In genomic region chr16:49602201-49603041, GRCh38 we compare ENCODE assay signal across 14 cellular contexts.
DNase-seq lines count a peak whose midpoint lies in the region; TF ChIP-seq lines count a peak whose summit lies in the region.
"Had no signal": no experiment of that assay in that cellular context is flagged by ENCODE, and none has a peak within 500 bp of the region (broad histone marks: within the 10 kb centered on the region; RNA-seq: fewer than 3 reads in every experiment).

No MANE protein-coding gene starts in this region.

- no peak overlapping the region for H3K56ac ChIP-seq in mesendoderm (ENCODE audit: low read length)

- no peaks in the 10 kb centered on the region for H3K36me3 ChIP-seq in HUES6 (ENCODE audit: control insufficient read depth, insufficient read depth, low read length)
- no peaks in the 10 kb centered on the region for H3K36me3 ChIP-seq in mesendoderm (ENCODE audit: control insufficient read depth, insufficient read depth, low read length)
- no peaks in the 10 kb centered on the region for H3K36me3 ChIP-seq in testis (ENCODE audit: low read depth, missing control alignments)

- no peak overlapping the region for H3K23ac ChIP-seq in mesendoderm (ENCODE audit: low read length)

- H3K4me1 ChIP-seq in HUES6 (ENCODE audit: control insufficient read depth, insufficient read depth, low read length) (peaks cover 20% of the 10 kb centered on the region; the same call in 1 of the 2 replicates), mesendoderm (ENCODE audit: control insufficient read depth, low read depth, low read length) (no peaks in the 10 kb centered on the region), testis (peaks cover 10% of the 10 kb centered on the region)

- H3K9me3 ChIP-seq in HUES6 (ENCODE audit: control insufficient read depth, insufficient read depth, low read depth, low read length) (no peaks in the 10 kb centered on the region), testis (no peaks in the 10 kb centered on the region)

- H4K8ac ChIP-seq in mesendoderm (ENCODE audit: low read depth, low read length) = no peak overlapping the region

- H3K9ac ChIP-seq in HUES6 (ENCODE audit: low read length) = peak overlapping the region; percentile 25
- H3K9ac ChIP-seq in mesendoderm (ENCODE audit: low read length) = no peak overlapping the region

- H4K5ac ChIP-seq in mesendoderm (ENCODE audit: low read length) = no peak overlapping the region

- no peak overlapping the region for H3K4me2 ChIP-seq in mesendoderm (ENCODE audit: low read length)

- H3K27me3 ChIP-seq in HUES6 (ENCODE audit: control insufficient read depth, insufficient read depth, low read length) = no peaks in the 10 kb centered on the region
- H3K27me3 ChIP-seq in mesendoderm (ENCODE audit: insufficient read depth, low read length, poor library complexity) = no peaks in the 10 kb centered on the region
- no peaks in the 10 kb centered on the region for H3K27me3 ChIP-seq in testis

- H3K27ac ChIP-seq in HUES6 (ENCODE audit: low read depth, low read length) (no peak overlapping the region), coronary artery (peak overlapping the region in 1 of 2 donors; percentile 31), mesendoderm (ENCODE audit: low read depth, low read length) (no peak overlapping the region), testis (no peak overlapping the region)

- H2AK5ac ChIP-seq in mesendoderm (ENCODE audit: low read length) = no peak overlapping the region

- no peaks in the 10 kb centered on the region for H3K79me2 ChIP-seq in mesendoderm (ENCODE audit: control insufficient read depth, insufficient read depth, low read length)

- no CpG with 5 or more reads among the region's 28 CpGs for WGBS in mesendoderm (ENCODE audit: extremely low coverage, insufficient coverage, low lambda C conversion rate)
- 55% methylated on average over 26 to 28 of the region's 28 CpGs for WGBS in testis, 2 donors

- H3K4me3 ChIP-seq in HUES6 (ENCODE audit: low read depth, low read length) (no peak overlapping the region), coronary artery (no peak overlapping the region), mesendoderm (ENCODE audit: low read length) (no peak overlapping the region), testis (no peak overlapping the region)

- H2BK5ac ChIP-seq in mesendoderm (ENCODE audit: low read length) = no peak overlapping the region

- TF ChIP-seq CTCF in coronary artery (IDR thresholded peaks at IDR 0.05) (no peak), testis (IDR thresholded peaks at IDR 0.05) (no peak)

- H3K4ac ChIP-seq in mesendoderm (ENCODE audit: low read depth, low read length) = no peak overlapping the region

- no peaks in the 10 kb centered on the region for H3K79me1 ChIP-seq in mesendoderm (ENCODE audit: low read length)

- H2BK15ac ChIP-seq in mesendoderm (replicated peaks; ENCODE audit: low read depth) = no peak overlapping the region

- H3K18ac ChIP-seq in mesendoderm (ENCODE audit: low read length) = no peak overlapping the region

- intact Hi-C loops in testis (cut with DNase I; ENCODE audit: low total_unique reads) = no loop called here

- DNase-seq in coronary artery (ENCODE audit: low spot score) (peak; percentile 64), mesendoderm (peak; percentile 42), testis (peak; percentile 53), foreskin melanocyte (no peak), NCI-H2227 (lab: John Stamatoyannopoulos, UW; ENCODE audit: unreplicated experiment) (no peak), activated gamma-delta T cell (lab: John Stamatoyannopoulos, UW) (no peak)
- DNase-seq: activated CD4-positive, alpha-beta T cell treated with anti-CD3 and anti-CD28 coated beads for 48 hours; activated T-cell treated with anti-CD3 and anti-CD28 coated beads, Interleukin-2, amount 50 U/mL, for 48 hours; NCI-H187 treated with DMSO at 0.1 percent for 48 hours; NCI-H526; OCI-M1; posterior cingulate gyrus; T1000 had no signal

- no peak for TF ChIP-seq POLR2A in testis (IDR thresholded peaks at IDR 0.05)

- H2BK120ac ChIP-seq in mesendoderm (ENCODE audit: low read depth, low read length) = no peak overlapping the region

Comparison
In these comparisons a context has a peak if more than half of its experiments do, and no peak if none do; other contexts are left out.
1. DNase-seq: peak in coronary artery (single experiment), mesendoderm (single experiment) and testis (single experiment); none in foreskin melanocyte (single experiment), NCI-H2227 (single experiment) and activated gamma-delta T cell (single experiment).